38 cellular contexts compared by ENCODE assay signal in genomic region chrX:134607523-134607922, GRCh38. TPM values are rescaled to one million over a fixed set of nuclear protein-coding genes. Genes with fewer than 3 reads are reported as not detected.
"Had no signal": no experiment of that assay in that cellular context is flagged by ENCODE, and none has a peak within 500 bp of the region (broad histone marks: within the 10 kb centered on the region; RNA-seq: fewer than 3 reads in every experiment).

No MANE protein-coding gene starts in this region.

- H3K36me3 ChIP-seq: adrenal gland, brain microvascular endothelial cell, MG63 had no signal

- H3K4me2 ChIP-seq: PC-9 had no signal

- ATAC-seq: activated naive CD4-positive, alpha-beta T cell treated with anti-CD3 and anti-CD28 coated beads, Interleukin-2, amount 50 U/mL, for 72 hours; activated T-cell treated with anti-CD3 and anti-CD28 coated beads, Interleukin-2, amount 50 U/mL, for 4 hours; Right ventricle myocardium inferior; SK-N-SH treated with all-trans-retinoic acid at 6 μM for 48 hours had no signal

- H2AFZ ChIP-seq: PC-9 had no signal

- H3K27me3 ChIP-seq: brain microvascular endothelial cell, MG63 had no signal

- DNase-seq: activated B cell treated with CpG ODN at 0.5 μM for 24 hours; activated CD4-positive, alpha-beta memory T cell treated with anti-CD3 and anti-CD28 coated beads for 36 hours; activated CD4-positive, alpha-beta T cell treated with anti-CD3 and anti-CD28 coated beads for 4 hours; activated CD4-positive, alpha-beta T cell treated with anti-CD3 and anti-CD28 coated beads, Interleukin-2, amount 50 U/mL, for 1 hour; activated CD4-positive, CD25-positive, alpha-beta regulatory T cell treated with anti-CD3 and anti-CD28 coated beads, Interleukin-2, amount 50 U/mL, for 72 hours; activated CD8-positive, alpha-beta memory T cell treated with anti-CD3 and anti-CD28 coated beads, Interleukin-2, amount 50 U/mL, for 4 hours; activated gamma-delta T cell treated with Interleukin-2 at 50 U/mL for 16 hours; activated naive CD4-positive, alpha-beta T cell treated with anti-CD3 and anti-CD28 coated beads for 36 hours; activated T-cell treated with anti-CD3 and anti-CD28 coated beads for 4 hours; activated T-cell treated with anti-CD3 and anti-CD28 coated beads, Interleukin-2, amount 50 U/mL, for 4 hours; adrenal gland; brain microvascular endothelial cell; central memory CD4-positive, alpha-beta T cell; Kasumi-1; MG63; NCI-H1092; NCI-H1417; NCI-H146; NCI-H187; NCI-H2029 treated with DMSO at 0.1 percent for 48 hours; NCI-H2107; NCI-H2171; NCI-H510A; NCI-H526; NCI-H748 treated with DMSO at 0.1 percent for 48 hours; NK-92 treated with Interleukin-12 subunit alpha and Interleukin-12 subunit beta, amount 100 ng/mL, for 24 hours; PC-9; SIG-M5; T-helper 1 cell; T-helper 2 cell; T-helper 9 cell had no signal

- H3K4me1 ChIP-seq: adrenal gland had no signal

- H3K9me3 ChIP-seq: adrenal gland, MG63 had no signal

- H3K27ac ChIP-seq: adrenal gland, brain microvascular endothelial cell, PC-9, RWPE1, VCaP had no signal

- H3K4me3 ChIP-seq: adrenal gland, MG63, PC-9 had no signal

RNA-seq across cellular contexts. Expression of gene PLAC1, which starts 50.7 kb away (rescaled TPM):
- total RNA-seq: activated B cell treated with CpG ODN at 0.5 μM for 24 hours; activated naive CD4-positive, alpha-beta T cell treated with anti-CD3 and anti-CD28 coated beads for 36 hours; activated naive CD4-positive, alpha-beta T cell treated with anti-CD3 and anti-CD28 coated beads, Interleukin-2, amount 50 U/mL, for 72 hours; activated T-helper 1 cell treated with anti-CD3 and anti-CD28 coated beads, Interleukin-12 subunit alpha, Interleukin-12 subunit beta, Interleukin-2, Interleukin-4 antibody, amounts not matched to agents 30 ng/mL and 10 ng/mL and 1 ng/mL, durations not matched to agents 14 hours and 24 hours and 36 hours; adrenal gland; cerebellum; Right ventricle myocardium inferior had no signal
- polyA plus RNA-seq: adrenal gland had no signal
